In genomic region chr20:32474967-32475819, GRCh38 we compare ENCODE assay signal across 8 cellular contexts.
DNase-seq lines count a peak whose midpoint lies in the region; ATAC-seq and TF ChIP-seq lines count a peak whose summit lies in the region.

No MANE protein-coding gene starts in this region.

- H3K4me2 ChIP-seq in PC-9, result peak overlapping the region; percentile 76

- H3K9ac ChIP-seq in duodenal mucosa (ENCODE audit: low read depth in 1 of 2, low read length in 2 of 2) (peak overlapping the region; percentile 70 to 76), liver (ENCODE audit: low read depth in 1 of 2, low read length in 2 of 2) (peak overlapping the region in 1 of 2 donors; percentile 16)

- H3F3A ChIP-seq in PC-9 (ENCODE audit: insufficient read depth, low read depth), result peaks cover 21% of the 10 kb centered on the region; the same call in 1 of the 2 replicates

- ATAC-seq in stimulated activated naive CD8-positive, alpha-beta T cell treated with anti-CD3 and anti-CD28 coated beads, Interleukin-15, Interleukin-2, amounts not matched to agents 100 U/mL and 50 U/mL, for 24 hours, result no peak

- DNase-seq in GM10266 (ENCODE audit: extremely low spot score), result peak; percentile 90
- peak; percentile 85 to 99 for DNase-seq in PC-9
- DNase-seq in stimulated activated naive CD8-positive, alpha-beta T cell treated with anti-CD3 and anti-CD28 coated beads, Interleukin-15, Interleukin-2, amounts not matched to agents 100 U/mL and 50 U/mL, for 24 hours, result peak; percentile 24
- DNase-seq in NCI-H2029 (lab: John Stamatoyannopoulos, UW), result no peak
- no peak for DNase-seq in NCI-H1105 treated with DMSO at 0.1 percent for 48 hours (lab: John Stamatoyannopoulos, UW)
- no peak for DNase-seq in effector CD4-positive, alpha-beta T cell

- H3K27ac ChIP-seq in PC-9 (peak overlapping the region; percentile 56), duodenal mucosa (ENCODE audit: low read depth, low read length) (peak overlapping the region; percentile 89), liver (ENCODE audit: low read depth in 1 of 2, low read length in 2 of 2) (peak overlapping the region; percentile 68 to 75)

- TF ChIP-seq RAD21 in liver (IDR thresholded peaks at IDR 0.05), result no peak

- H3K27me3 ChIP-seq in PC-9 (ENCODE audit: insufficient read depth, low read depth), result no peaks in the 10 kb centered on the region
- no peaks in the 10 kb centered on the region for H3K27me3 ChIP-seq in duodenal mucosa (ENCODE audit: control insufficient read depth in 1 of 2, insufficient read depth in 2 of 2, low read length in 2 of 2)
- no peaks in the 10 kb centered on the region for H3K27me3 ChIP-seq in liver (ENCODE audit: control insufficient read depth in 4 of 4, insufficient read depth in 4 of 4, low read length in 3 of 4)

- TF ChIP-seq CTCF in GM10266 (IDR thresholded peaks at IDR 0.05; ENCODE audit: control insufficient read depth, insufficient read depth, low read depth, missing control alignments) (no peak), PC-9 (conservative IDR thresholded peaks at IDR 0.05) (no peak), liver (IDR thresholded peaks at IDR 0.05; ENCODE audit: low read depth, low read length, missing input control) (no peak)

- CTCF ChIA-PET in PC-9 (lab: Charles Lee), result interaction anchor here (0.7 to 1.2 kb wide), 2 partner anchors 9 to 164 kb away, joined by 4 to 9 read pairs; no protein-coding TSS in a partner anchor

- 47% methylated on average over 28 of the region's 28 CpGs for WGBS in liver

- H3K9me2 ChIP-seq in PC-9 (ENCODE audit: insufficient read depth), result no peaks in the 10 kb centered on the region

- no peak overlapping the region; the same call in 1 of the 2 replicates for H2AFZ ChIP-seq in PC-9

- H3K4me3 ChIP-seq in PC-9 (peak overlapping the region; percentile 26; the same call in 1 of the 2 replicates), duodenal mucosa (ENCODE audit: low read depth in 1 of 2, low read length in 2 of 2) (peak overlapping the region; percentile 66 to 70), liver (ENCODE audit: low read depth in 1 of 3, low read length in 3 of 3) (peak overlapping the region in 1 of 3 donors; percentile 3)

- H3K36me3 ChIP-seq in PC-9 (ENCODE audit: low read depth) (no peaks in the 10 kb centered on the region), duodenal mucosa (ENCODE audit: control insufficient read depth in 1 of 2, insufficient read depth in 2 of 2, low read length in 2 of 2) (peaks cover 14 to 15% of the 10 kb centered on the region in 2 donors), liver (ENCODE audit: control insufficient read depth in 4 of 4, insufficient read depth in 3 of 4, low read depth in 1 of 4, low read length in 3 of 4) (no peaks in the 10 kb centered on the region)

- BruUV-seq in PC-9 (replicated peaks; lab: Mats Ljungman, UMichigan), result no TSS peak

- H3K4me1 ChIP-seq in PC-9 (replicated peaks; ENCODE audit: insufficient read depth), result peaks cover 34% of the 10 kb centered on the region
- H3K4me1 ChIP-seq in duodenal mucosa (ENCODE audit: control insufficient read depth in 1 of 2, insufficient read depth in 2 of 2, low read length in 2 of 2), result peaks cover 95 to 96% of the 10 kb centered on the region in 2 donors
- peaks cover 37 to 70% (median 51%) of the 10 kb centered on the region in 4 donors for H3K4me1 ChIP-seq in liver (ENCODE audit: control insufficient read depth in 4 of 4, insufficient read depth in 4 of 4, low read length in 3 of 4)

- H4K20me1 ChIP-seq in PC-9 (ENCODE audit: insufficient read depth), result peaks cover 24% of the 10 kb centered on the region; the same call in 1 of the 2 replicates

- H3K79me2 ChIP-seq in PC-9 (ENCODE audit: low read depth), result peaks cover 54% of the 10 kb centered on the region

- no peaks in the 10 kb centered on the region for H3K9me3 ChIP-seq in PC-9 (ENCODE audit: insufficient read depth, low read depth)
- H3K9me3 ChIP-seq in duodenal mucosa (ENCODE audit: control insufficient read depth in 1 of 2, low read length in 2 of 2), result no peaks in the 10 kb centered on the region
- H3K9me3 ChIP-seq in liver (ENCODE audit: control insufficient read depth in 4 of 4, low read length in 3 of 4), result no peaks in the 10 kb centered on the region

- intact Hi-C loops in PC-9 (cut with micrococcal nuclease; ENCODE audit: unreplicated experiment), result loop anchor here (1.0 kb wide), 1 partner anchor 8 kb away; no protein-coding TSS in a partner anchor

- POLR2A ChIA-PET in PC-9 (lab: Charles Lee; ENCODE audit: unreplicated experiment), result interaction anchor here (0.6 to 0.9 kb wide), 7 partner anchors 10 to 1328 kb away, joined by 3 to 10 read pairs (median 3); no protein-coding TSS in a partner anchor

TF ChIP-seq in liver, 16 proteins besides CTCF, POLR2A, EP300 and RAD21:
- peak; percentile 15 for TF ChIP-seq MAX (IDR thresholded peaks at IDR 0.05)
- peak; percentile 32 for TF ChIP-seq SP1 (IDR thresholded peaks at IDR 0.05)
- TF ChIP-seq RXRA (IDR thresholded peaks at IDR 0.05), result peak in 1 of 2 donors; percentile 22
- TF ChIP-seq HNF4A (conservative IDR thresholded peaks at IDR 0.05), result no peak
- TF ChIP-seq EGR1 (IDR thresholded peaks at IDR 0.05; ENCODE audit: low read depth in 2 of 2), result no peak
- TF ChIP-seq TAF1 (conservative IDR thresholded peaks at IDR 0.05), result no peak
- no peak for TF ChIP-seq JUND (IDR thresholded peaks at IDR 0.05)
- TF ChIP-seq REST (IDR thresholded peaks at IDR 0.05), result peak; percentile 16
- TF ChIP-seq GABPA (IDR thresholded peaks at IDR 0.05 in 1 of 2, conservative IDR thresholded peaks at IDR 0.05 in 1 of 2), result no peak
- TF ChIP-seq HNF4G (IDR thresholded peaks at IDR 0.05), result no peak
- no peak for TF ChIP-seq YY1 (IDR thresholded peaks at IDR 0.05)
- TF ChIP-seq NR2F2 (IDR thresholded peaks at IDR 0.05), result peak; percentile 59
- TF ChIP-seq FOXA2 (IDR thresholded peaks at IDR 0.05), result no peak
- no peak for TF ChIP-seq FOXA1 (IDR thresholded peaks at IDR 0.05)
- TF ChIP-seq ATF3 (IDR thresholded peaks at IDR 0.05), result no peak
- no peak for TF ChIP-seq ZBTB33 (IDR thresholded peaks at IDR 0.05)

Comparison
In these comparisons a context has a peak if more than half of its experiments do, and no peak if none do; other contexts are left out.
1. DNase-seq: peak in GM10266 (single experiment), PC-9 (2 of 2) and stimulated activated naive CD8-positive, alpha-beta T cell treated with anti-CD3 and anti-CD28 coated beads, Interleukin-15, Interleukin-2, amounts not matched to agents 100 U/mL and 50 U/mL, for 24 hours (single experiment); none in NCI-H2029 (single experiment), NCI-H1105 treated with DMSO at 0.1 percent for 48 hours (single experiment) and effector CD4-positive, alpha-beta T cell (single experiment).
2. Peak in every context shown above with its lines, with median percentiles within 50 percentile points of each other: H3K27ac ChIP-seq.